Comparison of ENCODE assay signal across 30 cellular contexts in genomic region chr12:2563709-2564108, GRCh38.
"Had no signal": no experiment of that assay in that cellular context is flagged by ENCODE, and none has a peak within 500 bp of the region (broad histone marks: within the 10 kb centered on the region; RNA-seq: fewer than 3 reads in every experiment).

No MANE protein-coding gene starts in this region.

- H2AFZ ChIP-seq: parathyroid adenoma had no signal

- H3K36me3 Mint-ChIP-seq: naive B cell; naive thymus-derived CD8-positive, alpha-beta T cell; natural killer cell treated with Interleukin-12 subunit alpha and Interleukin-12 subunit beta and Interleukin-15 and Interleukin-18, amount 100 ng/mL, for 72 hours; stimulated activated memory B cell treated with anti-CD40 and anti-IgM and Interleukin-4, amounts not matched to agents 10 μg/mL and 1 μg/mL and 100 μg/mL, for 72 hours had no signal

- H3K36me3 ChIP-seq: ovary, right lobe of liver, suprapubic skin, transverse colon, upper lobe of left lung, uterus had no signal

- DNase-seq: naive B cell; naive thymus-derived CD8-positive, alpha-beta T cell; nephron progenitor cell; occipital lobe; ovary; posterior cingulate gyrus; psoas muscle; right cardiac atrium; right lobe of liver; sigmoid colon; small intestine; stimulated activated CD4-positive, alpha-beta T cell treated with anti-CD3 and anti-CD28 coated beads, Interleukin-15, amount 100 ng/mL, for 24 hours; stimulated activated CD4-positive, alpha-beta T cell treated with anti-CD3 and anti-CD28 coated beads, Interleukin-4, amount 100 ng/mL, for 1 hour; stimulated activated CD4-positive, alpha-beta T cell treated with anti-CD3 and anti-CD28 coated beads, Interleukin-4, amount 100 ng/mL, for 4 hours; stimulated activated CD8-positive, alpha-beta memory T cell treated with anti-CD3 and anti-CD28 coated beads, Interleukin-4, amount 100 ng/mL, for 48 hours; stimulated activated naive CD4-positive, alpha-beta T cell; stimulated activated naive CD8-positive, alpha-beta T cell treated with anti-CD3 and anti-CD28 coated beads, Interleukin-15, amount 100 ng/mL, for 72 hours; stimulated activated naive CD8-positive, alpha-beta T cell treated with anti-CD3 and anti-CD28 coated beads, Interleukin-15, Interleukin-2, amounts not matched to agents 100 U/mL and 50 U/mL, for 24 hours; substantia nigra; testis; tibial artery; transverse colon; upper lobe of left lung; uterus had no signal

- H3K9me3 ChIP-seq: ovary, psoas muscle, right lobe of liver, sigmoid colon, suprapubic skin, testis, tibial artery, transverse colon, upper lobe of left lung, uterus had no signal

- H3K79me2 ChIP-seq: parathyroid adenoma had no signal

- H3K9ac ChIP-seq: parathyroid adenoma had no signal

- ATAC-seq: naive thymus-derived CD8-positive, alpha-beta T cell; psoas muscle; right cardiac atrium; right lobe of liver; stimulated activated memory B cell treated with anti-CD40 and anti-IgM and Interleukin-4, amounts not matched to agents 10 μg/mL and 1 μg/mL and 100 μg/mL, for 72 hours; stimulated activated naive CD8-positive, alpha-beta T cell treated with anti-CD3 and anti-CD28 coated beads, Interleukin-15, amount 100 ng/mL, for 72 hours; stimulated activated naive CD8-positive, alpha-beta T cell treated with anti-CD3 and anti-CD28 coated beads, Interleukin-15, Interleukin-2, amounts not matched to agents 100 U/mL and 50 U/mL, for 24 hours had no signal

- H3K27ac Mint-ChIP-seq: naive B cell; naive thymus-derived CD8-positive, alpha-beta T cell; natural killer cell treated with Interleukin-12 subunit alpha and Interleukin-12 subunit beta and Interleukin-15 and Interleukin-18, amount 100 ng/mL, for 72 hours; nephron progenitor cell; progenitor cell of endocrine pancreas; stimulated activated memory B cell treated with anti-CD40 and anti-IgM and Interleukin-4, amounts not matched to agents 10 μg/mL and 1 μg/mL and 100 μg/mL, for 72 hours; stimulated activated naive CD8-positive, alpha-beta T cell treated with anti-CD3 and anti-CD28 coated beads, Interleukin-15, amount 100 ng/mL, for 72 hours had no signal

- H3K4me1 Mint-ChIP-seq: naive B cell; naive thymus-derived CD8-positive, alpha-beta T cell; neural crest cell; stimulated activated naive CD8-positive, alpha-beta T cell treated with anti-CD3 and anti-CD28 coated beads, Interleukin-15, amount 100 ng/mL, for 72 hours had no signal

- H3K27me3 Mint-ChIP-seq: stimulated activated memory B cell treated with anti-CD40 and anti-IgM and Interleukin-4, amounts not matched to agents 10 μg/mL and 1 μg/mL and 100 μg/mL, for 72 hours; stimulated activated naive CD8-positive, alpha-beta T cell treated with anti-CD3 and anti-CD28 coated beads, Interleukin-15, amount 100 ng/mL, for 72 hours had no signal

- H3K4me3 ChIP-seq: ovary, psoas muscle, right lobe of liver, sigmoid colon, suprapubic skin, testis, tibial artery, transverse colon, upper lobe of left lung, uterus had no signal

- H3K4me1 ChIP-seq: psoas muscle, right lobe of liver, sigmoid colon, suprapubic skin, tibial artery, transverse colon, uterus had no signal

- H3K4me3 Mint-ChIP-seq: naive B cell; naive thymus-derived CD8-positive, alpha-beta T cell; natural killer cell treated with Interleukin-12 subunit alpha and Interleukin-12 subunit beta and Interleukin-15 and Interleukin-18, amount 100 ng/mL, for 72 hours; nephron progenitor cell; neural crest cell; stimulated activated memory B cell treated with anti-CD40 and anti-IgM and Interleukin-4, amounts not matched to agents 10 μg/mL and 1 μg/mL and 100 μg/mL, for 72 hours; stimulated activated naive CD8-positive, alpha-beta T cell treated with anti-CD3 and anti-CD28 coated beads, Interleukin-15, amount 100 ng/mL, for 72 hours had no signal

- H3K27me3 ChIP-seq: ovary, right lobe of liver, sigmoid colon, suprapubic skin, testis, tibial artery, transverse colon, upper lobe of left lung, uterus had no signal

- H3K27ac ChIP-seq: ovary, parathyroid adenoma, psoas muscle, right lobe of liver, sigmoid colon, suprapubic skin, testis, tibial artery, transverse colon, upper lobe of left lung, uterus had no signal

- H3K9me3 Mint-ChIP-seq: naive B cell; naive thymus-derived CD8-positive, alpha-beta T cell; natural killer cell treated with Interleukin-12 subunit alpha and Interleukin-12 subunit beta and Interleukin-15 and Interleukin-18, amount 100 ng/mL, for 72 hours; nephron progenitor cell; neural crest cell; stimulated activated memory B cell treated with anti-CD40 and anti-IgM and Interleukin-4, amounts not matched to agents 10 μg/mL and 1 μg/mL and 100 μg/mL, for 72 hours; stimulated activated naive CD8-positive, alpha-beta T cell treated with anti-CD3 and anti-CD28 coated beads, Interleukin-15, amount 100 ng/mL, for 72 hours had no signal
